In genomic region chr9:12783767-12784460, GRCh38 we compare ENCODE assay signal across 13 cellular contexts. TPM values are rescaled to one million over a fixed set of nuclear protein-coding genes. Genes with fewer than 3 reads are reported as not detected.
DNase-seq lines count a peak whose midpoint lies in the region; ATAC-seq and TF ChIP-seq lines count a peak whose summit lies in the region.
"Had no signal": no experiment of that assay in that cellular context is flagged by ENCODE, and none has a peak within 500 bp of the region (broad histone marks: within the 10 kb centered on the region; RNA-seq: fewer than 3 reads in every experiment).

No MANE protein-coding gene starts in this region.

- H3K27me3 Mint-ChIP-seq in activated CD4-positive, alpha-beta memory T cell treated with anti-CD3 and anti-CD28 coated beads, Interleukin-2, amount 10 ng/mL, durations not matched to agents 7 days and 5 days = no peaks in the 10 kb centered on the region
- H3K27me3 Mint-ChIP-seq in activated T-cell treated with anti-CD3 and anti-CD28 coated beads, Interleukin-2, amount 50 U/mL, for 72 hours (ENCODE audit: low read depth) = no peaks in the 10 kb centered on the region
- H3K27me3 Mint-ChIP-seq: activated naive CD4-positive, alpha-beta T cell treated with anti-CD3 and anti-CD28 coated beads, Interleukin-2, amount 10 ng/mL, durations not matched to agents 7 days and 5 days; central memory CD8-positive, alpha-beta T cell had no signal

- no peaks in the 10 kb centered on the region for H3K36me3 ChIP-seq in mucosa of rectum (ENCODE audit: control insufficient read depth in 2 of 2, insufficient read depth in 2 of 2, low read length in 2 of 2)
- no peaks in the 10 kb centered on the region for H3K36me3 ChIP-seq in tibial artery

- H3K9me3 ChIP-seq in mucosa of rectum (ENCODE audit: control insufficient read depth in 2 of 2, low read length in 2 of 2) (no peaks in the 10 kb centered on the region), tibial artery (peaks cover 0 to 6% (median 0%) of the 10 kb centered on the region in 3 donors)

- intact Hi-C loops in tibial artery (cut with DNase I; ENCODE audit: low total_unique reads) = no loop called here

- H3K27ac ChIP-seq in coronary artery (peak overlapping the region; percentile 86 to 88), mucosa of rectum (ENCODE audit: low read depth in 2 of 2, low read length in 2 of 2) (peak overlapping the region; percentile 50 to 61), tibial artery (peak overlapping the region; percentile 93 to 95)

- H3K4me1 Mint-ChIP-seq in activated CD4-positive, alpha-beta memory T cell treated with anti-CD3 and anti-CD28 coated beads, Interleukin-2, amount 10 ng/mL, durations not matched to agents 7 days and 5 days = no peaks in the 10 kb centered on the region
- H3K4me1 Mint-ChIP-seq in activated T-cell treated with anti-CD3 and anti-CD28 coated beads, Interleukin-2, amount 50 U/mL, for 72 hours (ENCODE audit: low read depth) = no peaks in the 10 kb centered on the region
- H3K4me1 Mint-ChIP-seq: activated naive CD4-positive, alpha-beta T cell treated with anti-CD3 and anti-CD28 coated beads, Interleukin-2, amount 10 ng/mL, durations not matched to agents 7 days and 5 days; central memory CD8-positive, alpha-beta T cell had no signal

- H3K27ac Mint-ChIP-seq in activated CD4-positive, alpha-beta memory T cell treated with anti-CD3 and anti-CD28 coated beads, Interleukin-2, amount 10 ng/mL, durations not matched to agents 7 days and 5 days = no peak overlapping the region
- H3K27ac Mint-ChIP-seq in activated T-cell treated with anti-CD3 and anti-CD28 coated beads, Interleukin-2, amount 50 U/mL, for 72 hours = no peak overlapping the region
- H3K27ac Mint-ChIP-seq: activated naive CD4-positive, alpha-beta T cell treated with anti-CD3 and anti-CD28 coated beads, Interleukin-2, amount 10 ng/mL, durations not matched to agents 7 days and 5 days; CD8-positive, alpha-beta T cell had no signal

- no peak overlapping the region for H3K9ac ChIP-seq in mucosa of rectum (ENCODE audit: low read depth in 1 of 2, low read length in 2 of 2)

- H3K27me3 ChIP-seq in mucosa of rectum (ENCODE audit: control insufficient read depth in 2 of 2, insufficient read depth in 2 of 2, low read length in 2 of 2) (no peaks in the 10 kb centered on the region), tibial artery (no peaks in the 10 kb centered on the region)

- TF ChIP-seq CTCF in coronary artery (IDR thresholded peaks at IDR 0.05) (no peak), tibial artery (IDR thresholded peaks at IDR 0.05) (no peak)

- H3K9me3 Mint-ChIP-seq in activated CD4-positive, alpha-beta memory T cell treated with anti-CD3 and anti-CD28 coated beads, Interleukin-2, amount 10 ng/mL, durations not matched to agents 7 days and 5 days = peaks cover 3% of the 10 kb centered on the region
- peaks cover 7 to 11% of the 10 kb centered on the region in 2 donors for H3K9me3 Mint-ChIP-seq in activated T-cell treated with anti-CD3 and anti-CD28 coated beads, Interleukin-2, amount 50 U/mL, for 72 hours

- POLR2A ChIA-PET in activated CD4-positive, alpha-beta memory T cell treated with anti-CD3 and anti-CD28 coated beads, Interleukin-2, amount 10 ng/mL, durations not matched to agents 7 days and 5 days (lab: Charles Lee) = no interaction called here

- CTCF ChIA-PET in activated CD4-positive, alpha-beta memory T cell treated with anti-CD3 and anti-CD28 coated beads, Interleukin-2, amount 10 ng/mL, durations not matched to agents 7 days and 5 days (lab: Charles Lee) = no interaction called here

- ATAC-seq in activated T-cell treated with anti-CD3 and anti-CD28 coated beads, Interleukin-2, amount 50 U/mL, for 72 hours (replicated peaks in 1 of 2) = no peak
- ATAC-seq: CD8-positive, alpha-beta T cell had no signal

- H3K4me3 ChIP-seq in coronary artery (peak overlapping the region; percentile 46), mucosa of rectum (ENCODE audit: low read length in 2 of 2) (no peak overlapping the region), tibial artery (no peak overlapping the region)

- no peak overlapping the region for H3K4me3 Mint-ChIP-seq in activated CD4-positive, alpha-beta memory T cell treated with anti-CD3 and anti-CD28 coated beads, Interleukin-2, amount 10 ng/mL, durations not matched to agents 7 days and 5 days
- no peak overlapping the region for H3K4me3 Mint-ChIP-seq in activated T-cell treated with anti-CD3 and anti-CD28 coated beads, Interleukin-2, amount 50 U/mL, for 72 hours
- H3K4me3 Mint-ChIP-seq: activated naive CD4-positive, alpha-beta T cell treated with anti-CD3 and anti-CD28 coated beads, Interleukin-2, amount 10 ng/mL, durations not matched to agents 7 days and 5 days; CD8-positive, alpha-beta T cell; central memory CD8-positive, alpha-beta T cell had no signal

- H3K4me1 ChIP-seq in mucosa of rectum (ENCODE audit: control insufficient read depth in 2 of 2, insufficient read depth in 2 of 2, low read length in 2 of 2) (peaks cover 5 to 6% of the 10 kb centered on the region in 2 donors), tibial artery (peaks cover 0 to 84% (median 27%) of the 10 kb centered on the region in 4 donors)

- H3K36me3 Mint-ChIP-seq in activated CD4-positive, alpha-beta memory T cell treated with anti-CD3 and anti-CD28 coated beads, Interleukin-2, amount 10 ng/mL, durations not matched to agents 7 days and 5 days (ENCODE audit: low read depth) = no peaks in the 10 kb centered on the region
- no peaks in the 10 kb centered on the region for H3K36me3 Mint-ChIP-seq in activated T-cell treated with anti-CD3 and anti-CD28 coated beads, Interleukin-2, amount 50 U/mL, for 72 hours (ENCODE audit: insufficient read depth in 2 of 2)
- H3K36me3 Mint-ChIP-seq: activated naive CD4-positive, alpha-beta T cell treated with anti-CD3 and anti-CD28 coated beads, Interleukin-2, amount 10 ng/mL, durations not matched to agents 7 days and 5 days; CD8-positive, alpha-beta T cell had no signal

- peak; percentile 99 for DNase-seq in OCI-M1 (lab: John Stamatoyannopoulos, UW)
- DNase-seq in coronary artery (ENCODE audit: low spot score) = no peak
- DNase-seq in tibial artery = no peak
- no peak for DNase-seq in RPMI8226
- no peak for DNase-seq in stimulated activated CD4-positive, alpha-beta T cell treated with anti-CD3 and anti-CD28 coated beads, Interleukin-15, amount 100 ng/mL, for 24 hours
- DNase-seq in activated CD4-positive, alpha-beta memory T cell treated with anti-CD3 and anti-CD28 coated beads, Interleukin-2, amount 10 ng/mL, durations not matched to agents 7 days and 5 days = no peak
- DNase-seq in activated T-cell treated with anti-CD3 and anti-CD28 coated beads, Interleukin-2, amount 50 U/mL, for 72 hours = no peak
- DNase-seq: activated naive CD4-positive, alpha-beta T cell treated with anti-CD3 and anti-CD28 coated beads, Interleukin-2, amount 10 ng/mL, durations not matched to agents 7 days and 5 days; CD8-positive, alpha-beta T cell; GF-D8; stimulated activated naive CD4-positive, alpha-beta T cell had no signal

RNA-seq across cellular contexts. Expression of gene LURAP1L, which starts 9.1 kb away (rescaled TPM):
- not detected for total RNA-seq in activated CD4-positive, alpha-beta memory T cell treated with anti-CD3 and anti-CD28 coated beads, Interleukin-2, amount 10 ng/mL, durations not matched to agents 7 days and 5 days
- total RNA-seq in activated T-cell treated with anti-CD3 and anti-CD28 coated beads, Interleukin-2, amount 50 U/mL, for 72 hours = not detected
- total RNA-seq: CD8-positive, alpha-beta T cell had no signal
